In genomic region chr1:25874209-25874608, GRCh38 we compare ENCODE assay signal across 10 cellular contexts.
DNase-seq lines count a peak whose midpoint lies in the region; TF ChIP-seq lines count a peak whose summit lies in the region.
"Had no signal": no experiment of that assay in that cellular context is flagged by ENCODE, and none has a peak within 500 bp of the region (broad histone marks: within the 10 kb centered on the region; RNA-seq: fewer than 3 reads in every experiment).

No MANE protein-coding gene starts in this region.

- peak overlapping the region; percentile 55 for H3K27ac ChIP-seq in 22Rv1
- no peak overlapping the region for H3K27ac ChIP-seq in KMS-11
- H3K27ac ChIP-seq in muscle layer of colon (ENCODE audit: low read depth, low read length): peak overlapping the region; percentile 19
- H3K27ac ChIP-seq in effector memory CD4-positive, alpha-beta T cell (ENCODE audit: insufficient read depth, low read length, poor library complexity, severe bottlenecking): no peak overlapping the region

- H3K9me3 ChIP-seq in muscle layer of colon (ENCODE audit: low read length): no peaks in the 10 kb centered on the region
- H3K9me3 ChIP-seq in effector memory CD4-positive, alpha-beta T cell (ENCODE audit: control insufficient read depth, low read length): no peaks in the 10 kb centered on the region

- H3K36me3 ChIP-seq in KMS-11 (ENCODE audit: insufficient read depth): no peaks in the 10 kb centered on the region
- peaks cover 5% of the 10 kb centered on the region for H3K36me3 ChIP-seq in muscle layer of colon (ENCODE audit: insufficient read depth, low read length)
- H3K36me3 ChIP-seq in effector memory CD4-positive, alpha-beta T cell (ENCODE audit: control insufficient read depth, insufficient read depth, low read length): no peaks in the 10 kb centered on the region

- no peaks in the 10 kb centered on the region for H4K20me1 ChIP-seq in KMS-11 (ENCODE audit: insufficient read depth)

- TF ChIP-seq CTCF in 22Rv1 (IDR thresholded peaks at IDR 0.05) (no peak), KMS-11 (conservative IDR thresholded peaks at IDR 0.05; ENCODE audit: low read depth, low read length) (no peak), choroid plexus epithelial cell (conservative IDR thresholded peaks at IDR 0.05; ENCODE audit: low read depth, low read length) (no peak)

- no peak overlapping the region for H3K4me2 ChIP-seq in KMS-11

- no peaks in the 10 kb centered on the region for H3K79me2 ChIP-seq in KMS-11 (ENCODE audit: insufficient read depth, low read depth)

- DNase-seq in choroid plexus epithelial cell (ENCODE audit: low read depth): no peak
- DNase-seq in effector memory CD4-positive, alpha-beta T cell: no peak
- DNase-seq in SKM-1 (lab: John Stamatoyannopoulos, UW; ENCODE audit: unreplicated experiment): no peak
- no peak for DNase-seq in glomerular visceral epithelial cell (ENCODE audit: extremely low spot score)
- no peak for DNase-seq in DMS114 treated with DMSO at 0.1 percent for 48 hours (lab: John Stamatoyannopoulos, UW; ENCODE audit: unreplicated experiment)
- DNase-seq: CD4-positive, alpha-beta T cell; NCI-H2227 treated with DMSO at 0.1 percent for 48 hours had no signal

- no peak overlapping the region for H3K9ac ChIP-seq in KMS-11
- H3K9ac ChIP-seq in muscle layer of colon (ENCODE audit: low read length): no peak overlapping the region

- H3K4me1 ChIP-seq in KMS-11 (ENCODE audit: low read depth, poor library complexity, severe bottlenecking) (peaks cover 17% of the 10 kb centered on the region), muscle layer of colon (ENCODE audit: insufficient read depth, low read length) (peaks cover 32% of the 10 kb centered on the region)
- peaks cover 10% of the 10 kb centered on the region for H3K4me1 ChIP-seq in effector memory CD4-positive, alpha-beta T cell (ENCODE audit: control insufficient read depth, insufficient read depth, low read length, poor library complexity, severe bottlenecking)

- H3K27me3 ChIP-seq in KMS-11 (ENCODE audit: insufficient read depth, low read depth): 0 out of 2 replicates have a peak, but pooled peaks cover 4% of the 10 kb centered on the region
- H3K27me3 ChIP-seq in muscle layer of colon (ENCODE audit: control insufficient read depth in 1 of 2, insufficient read depth in 2 of 2, low read length in 2 of 2): no peaks in the 10 kb centered on the region
- no peaks in the 10 kb centered on the region for H3K27me3 ChIP-seq in effector memory CD4-positive, alpha-beta T cell (replicated peaks; ENCODE audit: control insufficient read depth, insufficient read depth, low read length, poor library complexity, severe bottlenecking)

- H2AFZ ChIP-seq in KMS-11 (ENCODE audit: low read depth): 0 out of 2 replicates have a peak overlapping the region, but pooled peaks have one; percentile 76

- H3K4me3 ChIP-seq in KMS-11 (IDR thresholded peaks at IDR 0.05; ENCODE audit: insufficient read depth, low read depth, low read length) (no peak overlapping the region), choroid plexus epithelial cell (ENCODE audit: low read depth, low read length) (peak overlapping the region; percentile 61), muscle layer of colon (ENCODE audit: low read depth in 1 of 2, low read length in 2 of 2) (peak overlapping the region; percentile 75 to 80)
- H3K4me3 ChIP-seq in effector memory CD4-positive, alpha-beta T cell (ENCODE audit: insufficient read depth, low read depth, low read length, poor library complexity, severe bottlenecking): no peak overlapping the region

Comparison
In these comparisons a context has a peak if more than half of its experiments do, and no peak if none do; other contexts are left out.
1. H3K27ac ChIP-seq: peak in 22Rv1 (single experiment) and muscle layer of colon (single experiment); none in KMS-11 (single experiment) and effector memory CD4-positive, alpha-beta T cell (single experiment).
2. H3K4me3 ChIP-seq: peak in choroid plexus epithelial cell (single experiment) and muscle layer of colon (2 of 2); none in KMS-11 (single experiment) and effector memory CD4-positive, alpha-beta T cell (single experiment).